In the genomic region with DNA sequence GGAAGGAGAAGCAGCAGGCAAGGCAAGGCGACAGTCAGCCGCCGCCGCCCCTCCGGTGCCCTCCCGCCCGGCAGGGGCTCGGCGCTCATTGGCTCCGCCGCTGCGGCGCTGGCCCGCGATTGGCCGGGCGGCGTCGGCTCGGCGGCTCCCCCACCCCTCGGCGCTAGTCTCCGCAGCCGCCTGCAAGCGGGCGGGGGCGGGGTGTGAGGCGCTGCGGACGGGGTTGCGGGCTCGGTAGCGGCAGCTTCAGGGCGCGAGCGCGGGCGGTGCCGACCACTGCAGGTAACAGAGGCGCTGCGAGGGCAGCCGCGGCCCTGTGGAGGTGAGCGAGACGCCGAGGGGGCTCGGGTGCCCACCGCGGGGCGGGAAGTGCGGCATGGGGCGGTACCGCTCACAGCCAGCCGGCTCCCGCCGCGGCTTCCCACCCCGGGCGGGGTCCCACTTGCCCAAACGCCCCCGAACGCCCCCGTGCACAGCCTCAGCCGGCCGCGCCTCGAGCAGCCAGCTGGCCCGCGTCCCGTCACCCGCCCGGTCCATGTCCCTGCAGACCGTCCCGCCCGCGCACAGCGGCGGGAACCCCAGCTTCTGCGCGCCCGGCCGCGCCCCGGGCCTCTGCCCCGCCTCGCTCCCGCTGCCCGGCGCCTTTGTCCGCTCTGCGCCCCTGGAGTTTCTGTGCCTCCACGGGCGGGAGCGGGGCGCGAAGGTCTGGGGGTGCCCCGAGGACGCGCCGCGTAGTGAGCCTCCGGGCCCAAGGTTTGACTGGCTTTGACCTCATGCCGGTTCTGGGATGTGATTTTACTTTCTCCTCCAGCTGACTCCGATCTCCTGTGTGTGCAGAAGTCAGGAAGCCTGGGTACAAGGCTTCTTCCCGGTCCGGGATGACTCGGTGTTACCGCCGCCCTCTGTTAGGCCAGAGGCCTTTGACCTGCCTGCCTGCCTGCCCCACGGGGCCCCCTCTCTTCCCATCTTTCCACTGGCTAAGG, we compare ENCODE assay signal across 1 cellular context.
TF ChIP-seq lines count a peak whose summit lies in the region.

A gene (plus strand): TSS at position 166 of the 983 bp plus-strand sequence. CDS start 4,480 bp downstream, outside the sequence.

TF ChIP-seq in K562, 482 proteins besides CTCF, POLR2A, EP300 and RAD21 (continued from another document and continues in another):
- TF ChIP-seq ZBTB7A (IDR thresholded peaks at IDR 0.05; ENCODE audit: borderline replicate concordance, control insufficient read depth, low read depth, low read length) (peak; percentile 81; the same call in 1 of the 2 replicates), MBD2 (IDR thresholded peaks at IDR 0.05; ENCODE audit: borderline replicate concordance, low read depth) (no peak), GABPA (tag; conservative IDR thresholded peaks at IDR 0.05; ENCODE audit: low read depth) (0 out of 2 replicates have a peak, but pooled peaks have one; percentile 42), CHD2 (IDR thresholded peaks at IDR 0.05; ENCODE audit: low read depth, low read length) (0 out of 2 replicates have a peak, but pooled peaks have one; percentile 45), SRSF1 (IDR thresholded peaks at IDR 0.05; ENCODE audit: low read depth, low read length) (no peak), TOE1 (IDR thresholded peaks at IDR 0.05; ENCODE audit: borderline replicate concordance) (no peak), TOE1 (CRISPR knock-in tag; IDR thresholded peaks at IDR 0.05; ENCODE audit: borderline replicate concordance, low read depth) (no peak), ILF3 (IDR thresholded peaks at IDR 0.05; ENCODE audit: borderline replicate concordance) (peak; percentile 40; the same call in 1 of the 2 replicates), RFX7 (CRISPR knock-in tag; IDR thresholded peaks at IDR 0.05) (no peak), POLR2H (tag; IDR thresholded peaks at IDR 0.05; ENCODE audit: low read depth) (no peak), SIN3A (IDR thresholded peaks at IDR 0.05; ENCODE audit: borderline replicate concordance in 2 of 2, control insufficient read depth in 1 of 2, low read depth in 2 of 2, low read length in 2 of 2) (peak in 1 of 2 experiments; percentile 47; a peak in 1 of 4 replicates), EZH2 (IDR thresholded peaks at IDR 0.05; ENCODE audit: borderline replicate concordance, low read depth, low read length) (no peak), ATF1 (CRISPR knock-in tag; IDR thresholded peaks at IDR 0.05) (no peak), ATF1 (tag; IDR thresholded peaks at IDR 0.05) (peak; percentile 49; the same call in 1 of the 2 replicates), NUFIP1 (IDR thresholded peaks at IDR 0.05; ENCODE audit: partially characterized antibody) (no peak), ZNF124 (CRISPR knock-in tag; IDR thresholded peaks at IDR 0.05) (0 out of 2 replicates have a peak, but pooled peaks have one; percentile 52), ZNF717 (CRISPR knock-in tag; IDR thresholded peaks at IDR 0.05) (no peak), ZNF316 (IDR thresholded peaks at IDR 0.05) (no peak), ZFP36 (IDR thresholded peaks at IDR 0.05; ENCODE audit: low read depth, low read length, partially characterized antibody) (no peak), MIER1 (IDR thresholded peaks at IDR 0.05; ENCODE audit: low read depth) (no peak)
- TF ChIP-seq, protein P1, sequence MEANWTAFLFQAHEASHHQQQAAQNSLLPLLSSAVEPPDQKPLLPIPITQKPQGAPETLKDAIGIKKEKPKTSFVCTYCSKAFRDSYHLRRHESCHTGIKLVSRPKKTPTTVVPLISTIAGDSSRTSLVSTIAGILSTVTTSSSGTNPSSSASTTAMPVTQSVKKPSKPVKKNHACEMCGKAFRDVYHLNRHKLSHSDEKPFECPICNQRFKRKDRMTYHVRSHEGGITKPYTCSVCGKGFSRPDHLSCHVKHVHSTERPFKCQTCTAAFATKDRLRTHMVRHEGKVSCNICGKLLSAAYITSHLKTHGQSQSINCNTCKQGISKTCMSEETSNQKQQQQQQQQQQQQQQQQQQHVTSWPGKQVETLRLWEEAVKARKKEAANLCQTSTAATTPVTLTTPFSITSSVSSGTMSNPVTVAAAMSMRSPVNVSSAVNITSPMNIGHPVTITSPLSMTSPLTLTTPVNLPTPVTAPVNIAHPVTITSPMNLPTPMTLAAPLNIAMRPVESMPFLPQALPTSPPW (CRISPR knock-in tag; IDR thresholded peaks at IDR 0.05) = peak; percentile 93
- TF ChIP-seq, protein P2, sequence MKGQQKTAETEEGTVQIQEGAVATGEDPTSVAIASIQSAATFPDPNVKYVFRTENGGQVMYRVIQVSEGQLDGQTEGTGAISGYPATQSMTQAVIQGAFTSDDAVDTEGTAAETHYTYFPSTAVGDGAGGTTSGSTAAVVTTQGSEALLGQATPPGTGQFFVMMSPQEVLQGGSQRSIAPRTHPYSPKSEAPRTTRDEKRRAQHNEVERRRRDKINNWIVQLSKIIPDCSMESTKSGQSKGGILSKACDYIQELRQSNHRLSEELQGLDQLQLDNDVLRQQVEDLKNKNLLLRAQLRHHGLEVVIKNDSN (CRISPR knock-in tag; IDR thresholded peaks at IDR 0.05) = no peak
- TF ChIP-seq, protein P3, sequence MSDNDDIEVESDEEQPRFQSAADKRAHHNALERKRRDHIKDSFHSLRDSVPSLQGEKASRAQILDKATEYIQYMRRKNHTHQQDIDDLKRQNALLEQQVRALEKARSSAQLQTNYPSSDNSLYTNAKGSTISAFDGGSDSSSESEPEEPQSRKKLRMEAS (CRISPR knock-in tag; IDR thresholded peaks at IDR 0.05) = no peak
- TF ChIP-seq, protein P4, sequence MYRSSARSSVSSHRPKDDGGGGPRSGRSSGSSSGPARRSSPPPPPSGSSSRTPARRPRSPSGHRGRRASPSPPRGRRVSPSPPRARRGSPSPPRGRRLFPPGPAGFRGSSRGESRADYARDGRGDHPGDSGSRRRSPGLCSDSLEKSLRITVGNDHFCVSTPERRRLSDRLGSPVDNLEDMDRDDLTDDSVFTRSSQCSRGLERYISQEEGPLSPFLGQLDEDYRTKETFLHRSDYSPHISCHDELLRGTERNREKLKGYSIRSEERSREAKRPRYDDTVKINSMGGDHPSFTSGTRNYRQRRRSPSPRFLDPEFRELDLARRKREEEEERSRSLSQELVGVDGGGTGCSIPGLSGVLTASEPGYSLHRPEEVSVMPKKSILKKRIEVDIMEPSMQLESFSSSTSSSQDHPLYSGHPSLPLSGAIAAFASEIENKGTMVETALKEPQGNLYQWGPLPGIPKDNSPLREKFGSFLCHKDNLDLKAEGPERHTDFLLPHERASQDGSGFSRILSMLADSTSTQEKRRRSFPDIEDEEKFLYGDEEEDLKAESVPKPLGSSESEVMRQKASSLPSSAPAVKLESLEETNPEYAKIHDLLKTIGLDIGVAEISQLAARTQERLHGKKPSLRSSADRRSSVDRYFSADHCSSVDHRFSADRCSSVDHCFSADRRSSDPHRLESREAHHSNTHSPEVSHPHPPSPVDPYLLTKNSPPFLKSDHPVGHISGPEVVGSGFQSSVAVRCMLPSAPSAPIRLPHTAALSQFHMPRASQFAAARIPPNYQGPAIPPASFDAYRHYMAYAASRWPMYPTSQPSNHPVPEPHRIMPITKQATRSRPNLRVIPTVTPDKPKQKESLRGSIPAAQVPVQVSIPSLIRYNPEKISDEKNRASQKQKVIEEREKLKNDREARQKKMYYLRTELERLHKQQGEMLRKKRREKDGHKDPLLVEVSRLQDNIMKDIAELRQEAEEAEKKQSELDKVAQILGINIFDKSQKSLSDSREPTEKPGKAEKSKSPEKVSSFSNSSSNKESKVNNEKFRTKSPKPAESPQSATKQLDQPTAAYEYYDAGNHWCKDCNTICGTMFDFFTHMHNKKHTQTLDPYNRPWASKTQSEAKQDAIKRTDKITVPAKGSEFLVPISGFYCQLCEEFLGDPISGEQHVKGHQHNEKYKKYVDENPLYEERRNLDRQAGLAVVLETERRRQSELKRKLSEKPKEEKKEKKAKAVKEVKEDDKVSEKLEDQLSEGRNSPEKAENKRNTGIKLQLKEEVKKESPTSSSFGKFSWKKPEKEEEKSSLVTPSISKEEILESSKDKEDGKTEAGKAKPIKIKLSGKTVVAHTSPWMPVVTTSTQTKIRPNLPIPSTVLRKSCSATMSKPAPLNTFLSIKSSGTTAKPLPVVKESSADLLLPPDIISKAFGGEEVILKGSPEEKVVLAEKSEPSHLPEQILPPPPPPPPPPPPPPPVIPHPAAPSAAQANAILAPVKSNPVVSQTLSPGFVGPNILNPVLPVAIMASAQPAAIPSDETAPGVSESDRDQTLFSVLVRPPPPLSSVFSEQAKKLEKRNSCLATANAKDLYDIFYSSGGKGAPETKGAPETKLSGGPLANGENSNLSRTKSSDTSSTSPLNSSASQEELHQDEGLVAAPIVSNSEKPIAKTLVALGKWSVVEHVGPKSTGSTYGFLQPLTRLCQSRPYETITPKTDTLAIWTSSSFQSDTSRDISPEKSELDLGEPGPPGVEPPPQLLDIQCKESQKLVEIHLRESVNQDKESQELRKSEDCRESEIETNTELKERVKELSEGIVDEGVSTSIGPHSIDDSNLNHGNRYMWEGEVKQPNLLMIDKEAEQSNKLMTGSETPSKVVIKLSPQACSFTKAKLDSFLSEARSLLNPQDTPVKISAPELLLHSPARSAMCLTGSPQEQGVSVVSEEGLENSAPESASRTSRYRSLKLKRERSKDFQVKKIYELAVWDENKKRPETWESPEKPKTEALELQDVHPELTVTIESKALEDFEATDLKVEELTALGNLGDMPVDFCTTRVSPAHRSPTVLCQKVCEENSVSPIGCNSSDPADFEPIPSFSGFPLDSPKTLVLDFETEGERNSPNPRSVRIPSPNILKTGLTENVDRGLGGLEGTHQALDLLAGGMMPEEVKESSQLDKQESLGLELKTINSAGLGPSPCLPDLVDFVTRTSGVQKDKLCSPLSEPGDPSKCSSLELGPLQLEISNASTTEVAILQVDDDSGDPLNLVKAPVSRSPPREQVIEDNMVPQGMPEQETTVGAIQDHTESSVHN (IDR thresholded peaks at IDR 0.05; ENCODE audit: borderline replicate concordance in 1 of 2, low read depth in 1 of 2) = no peak
- TF ChIP-seq, protein P5, sequence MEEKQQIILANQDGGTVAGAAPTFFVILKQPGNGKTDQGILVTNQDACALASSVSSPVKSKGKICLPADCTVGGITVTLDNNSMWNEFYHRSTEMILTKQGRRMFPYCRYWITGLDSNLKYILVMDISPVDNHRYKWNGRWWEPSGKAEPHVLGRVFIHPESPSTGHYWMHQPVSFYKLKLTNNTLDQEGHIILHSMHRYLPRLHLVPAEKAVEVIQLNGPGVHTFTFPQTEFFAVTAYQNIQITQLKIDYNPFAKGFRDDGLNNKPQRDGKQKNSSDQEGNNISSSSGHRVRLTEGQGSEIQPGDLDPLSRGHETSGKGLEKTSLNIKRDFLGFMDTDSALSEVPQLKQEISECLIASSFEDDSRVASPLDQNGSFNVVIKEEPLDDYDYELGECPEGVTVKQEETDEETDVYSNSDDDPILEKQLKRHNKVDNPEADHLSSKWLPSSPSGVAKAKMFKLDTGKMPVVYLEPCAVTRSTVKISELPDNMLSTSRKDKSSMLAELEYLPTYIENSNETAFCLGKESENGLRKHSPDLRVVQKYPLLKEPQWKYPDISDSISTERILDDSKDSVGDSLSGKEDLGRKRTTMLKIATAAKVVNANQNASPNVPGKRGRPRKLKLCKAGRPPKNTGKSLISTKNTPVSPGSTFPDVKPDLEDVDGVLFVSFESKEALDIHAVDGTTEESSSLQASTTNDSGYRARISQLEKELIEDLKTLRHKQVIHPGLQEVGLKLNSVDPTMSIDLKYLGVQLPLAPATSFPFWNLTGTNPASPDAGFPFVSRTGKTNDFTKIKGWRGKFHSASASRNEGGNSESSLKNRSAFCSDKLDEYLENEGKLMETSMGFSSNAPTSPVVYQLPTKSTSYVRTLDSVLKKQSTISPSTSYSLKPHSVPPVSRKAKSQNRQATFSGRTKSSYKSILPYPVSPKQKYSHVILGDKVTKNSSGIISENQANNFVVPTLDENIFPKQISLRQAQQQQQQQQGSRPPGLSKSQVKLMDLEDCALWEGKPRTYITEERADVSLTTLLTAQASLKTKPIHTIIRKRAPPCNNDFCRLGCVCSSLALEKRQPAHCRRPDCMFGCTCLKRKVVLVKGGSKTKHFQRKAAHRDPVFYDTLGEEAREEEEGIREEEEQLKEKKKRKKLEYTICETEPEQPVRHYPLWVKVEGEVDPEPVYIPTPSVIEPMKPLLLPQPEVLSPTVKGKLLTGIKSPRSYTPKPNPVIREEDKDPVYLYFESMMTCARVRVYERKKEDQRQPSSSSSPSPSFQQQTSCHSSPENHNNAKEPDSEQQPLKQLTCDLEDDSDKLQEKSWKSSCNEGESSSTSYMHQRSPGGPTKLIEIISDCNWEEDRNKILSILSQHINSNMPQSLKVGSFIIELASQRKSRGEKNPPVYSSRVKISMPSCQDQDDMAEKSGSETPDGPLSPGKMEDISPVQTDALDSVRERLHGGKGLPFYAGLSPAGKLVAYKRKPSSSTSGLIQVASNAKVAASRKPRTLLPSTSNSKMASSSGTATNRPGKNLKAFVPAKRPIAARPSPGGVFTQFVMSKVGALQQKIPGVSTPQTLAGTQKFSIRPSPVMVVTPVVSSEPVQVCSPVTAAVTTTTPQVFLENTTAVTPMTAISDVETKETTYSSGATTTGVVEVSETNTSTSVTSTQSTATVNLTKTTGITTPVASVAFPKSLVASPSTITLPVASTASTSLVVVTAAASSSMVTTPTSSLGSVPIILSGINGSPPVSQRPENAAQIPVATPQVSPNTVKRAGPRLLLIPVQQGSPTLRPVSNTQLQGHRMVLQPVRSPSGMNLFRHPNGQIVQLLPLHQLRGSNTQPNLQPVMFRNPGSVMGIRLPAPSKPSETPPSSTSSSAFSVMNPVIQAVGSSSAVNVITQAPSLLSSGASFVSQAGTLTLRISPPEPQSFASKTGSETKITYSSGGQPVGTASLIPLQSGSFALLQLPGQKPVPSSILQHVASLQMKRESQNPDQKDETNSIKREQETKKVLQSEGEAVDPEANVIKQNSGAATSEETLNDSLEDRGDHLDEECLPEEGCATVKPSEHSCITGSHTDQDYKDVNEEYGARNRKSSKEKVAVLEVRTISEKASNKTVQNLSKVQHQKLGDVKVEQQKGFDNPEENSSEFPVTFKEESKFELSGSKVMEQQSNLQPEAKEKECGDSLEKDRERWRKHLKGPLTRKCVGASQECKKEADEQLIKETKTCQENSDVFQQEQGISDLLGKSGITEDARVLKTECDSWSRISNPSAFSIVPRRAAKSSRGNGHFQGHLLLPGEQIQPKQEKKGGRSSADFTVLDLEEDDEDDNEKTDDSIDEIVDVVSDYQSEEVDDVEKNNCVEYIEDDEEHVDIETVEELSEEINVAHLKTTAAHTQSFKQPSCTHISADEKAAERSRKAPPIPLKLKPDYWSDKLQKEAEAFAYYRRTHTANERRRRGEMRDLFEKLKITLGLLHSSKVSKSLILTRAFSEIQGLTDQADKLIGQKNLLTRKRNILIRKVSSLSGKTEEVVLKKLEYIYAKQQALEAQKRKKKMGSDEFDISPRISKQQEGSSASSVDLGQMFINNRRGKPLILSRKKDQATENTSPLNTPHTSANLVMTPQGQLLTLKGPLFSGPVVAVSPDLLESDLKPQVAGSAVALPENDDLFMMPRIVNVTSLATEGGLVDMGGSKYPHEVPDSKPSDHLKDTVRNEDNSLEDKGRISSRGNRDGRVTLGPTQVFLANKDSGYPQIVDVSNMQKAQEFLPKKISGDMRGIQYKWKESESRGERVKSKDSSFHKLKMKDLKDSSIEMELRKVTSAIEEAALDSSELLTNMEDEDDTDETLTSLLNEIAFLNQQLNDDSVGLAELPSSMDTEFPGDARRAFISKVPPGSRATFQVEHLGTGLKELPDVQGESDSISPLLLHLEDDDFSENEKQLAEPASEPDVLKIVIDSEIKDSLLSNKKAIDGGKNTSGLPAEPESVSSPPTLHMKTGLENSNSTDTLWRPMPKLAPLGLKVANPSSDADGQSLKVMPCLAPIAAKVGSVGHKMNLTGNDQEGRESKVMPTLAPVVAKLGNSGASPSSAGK (IDR thresholded peaks at IDR 0.05) = peak; percentile 37; the same call in 1 of the 2 replicates
- TF ChIP-seq, protein P6, sequence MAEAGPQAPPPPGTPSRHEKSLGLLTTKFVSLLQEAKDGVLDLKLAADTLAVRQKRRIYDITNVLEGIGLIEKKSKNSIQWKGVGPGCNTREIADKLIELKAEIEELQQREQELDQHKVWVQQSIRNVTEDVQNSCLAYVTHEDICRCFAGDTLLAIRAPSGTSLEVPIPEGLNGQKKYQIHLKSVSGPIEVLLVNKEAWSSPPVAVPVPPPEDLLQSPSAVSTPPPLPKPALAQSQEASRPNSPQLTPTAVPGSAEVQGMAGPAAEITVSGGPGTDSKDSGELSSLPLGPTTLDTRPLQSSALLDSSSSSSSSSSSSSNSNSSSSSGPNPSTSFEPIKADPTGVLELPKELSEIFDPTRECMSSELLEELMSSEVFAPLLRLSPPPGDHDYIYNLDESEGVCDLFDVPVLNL (CRISPR knock-in tag; IDR thresholded peaks at IDR 0.05; ENCODE audit: low read depth) = no peak
